In the genomic region with DNA sequence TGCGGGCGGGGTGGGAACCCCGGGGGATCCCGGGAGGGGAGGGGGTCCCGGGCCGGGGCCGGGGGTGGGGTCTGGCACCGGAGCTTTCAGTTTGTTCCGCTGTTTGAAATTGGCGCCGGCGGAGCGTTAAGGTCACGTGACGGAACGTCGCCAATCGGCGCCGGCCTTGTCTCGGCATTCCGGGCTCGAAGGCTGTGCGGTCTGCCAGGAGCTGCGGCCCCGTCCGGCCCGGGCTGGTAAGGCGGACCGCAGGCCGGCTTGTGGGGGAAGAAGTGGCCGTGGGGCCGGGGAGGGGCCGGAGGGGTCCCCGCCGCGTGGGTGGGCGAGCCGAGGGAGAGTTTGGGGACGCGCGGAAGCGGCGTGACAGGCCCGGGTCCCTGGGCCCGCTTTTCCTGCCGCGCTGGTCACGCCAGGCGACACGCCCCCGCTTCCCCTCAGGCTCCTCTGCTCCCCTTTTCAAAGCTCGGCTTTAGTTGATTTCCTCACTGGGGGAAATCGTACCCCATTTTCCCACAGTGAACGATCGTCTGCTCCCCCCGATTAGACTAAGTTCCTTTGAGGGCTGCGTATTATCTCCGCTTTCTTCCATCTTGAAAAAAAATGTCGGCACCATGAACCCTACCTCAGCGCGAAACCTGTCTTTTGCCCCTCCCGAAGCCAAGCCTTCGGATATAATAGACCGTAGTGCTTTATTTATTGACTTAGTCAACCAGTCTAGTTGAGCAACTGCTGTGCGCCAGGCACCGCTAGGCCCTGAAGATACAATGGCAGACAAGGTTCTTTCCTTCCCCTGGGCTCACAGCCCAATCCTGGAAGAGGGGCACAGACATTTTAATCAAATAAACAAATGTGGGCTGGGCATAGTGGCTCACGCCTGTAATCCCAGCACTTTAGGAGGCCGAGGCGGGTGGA, we compare ENCODE assay signal across 1 cellular context.
TF ChIP-seq lines count a peak whose summit lies in the region.

Gene FOXM1 (minus strand): TSS at position 128 of the 912 bp plus-strand sequence. CDS start 2,696 bp downstream, outside the sequence.
A gene with protein sequence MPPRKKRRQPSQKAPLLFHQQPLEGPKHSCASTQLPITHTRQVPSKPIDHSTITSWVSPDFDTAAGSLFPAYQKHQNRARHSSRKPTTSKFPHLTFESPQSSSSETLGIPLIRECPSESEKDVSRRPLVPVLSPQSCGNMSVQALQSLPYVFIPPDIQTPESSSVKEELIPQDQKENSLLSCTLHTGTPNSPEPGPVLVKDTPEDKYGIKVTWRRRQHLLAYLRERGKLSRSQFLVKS (plus strand): TSS at position 177 of the 912 bp plus-strand sequence. CDS start 8,144 bp downstream, outside the sequence.

TF ChIP-seq in HepG2, 621 proteins besides CTCF, POLR2A, EP300 and RAD21 (continued from another document and continues in another):
- TF ChIP-seq ARID2 (CRISPR knock-in tag; IDR thresholded peaks at IDR 0.05; ENCODE audit: borderline replicate concordance) (peak; percentile 74; the same call in 1 of the 2 replicates), ZZZ3 (CRISPR knock-in tag; IDR thresholded peaks at IDR 0.05; ENCODE audit: borderline replicate concordance) (0 out of 2 replicates have a peak, but pooled peaks have one; percentile 20), RBM39 (IDR thresholded peaks at IDR 0.05; ENCODE audit: low read depth, low read length, poor library complexity, severe bottlenecking) (no peak), ZFY (CRISPR knock-in tag; IDR thresholded peaks at IDR 0.05) (peak; percentile 89), ZNF790 (CRISPR knock-in tag; IDR thresholded peaks at IDR 0.05; ENCODE audit: borderline replicate concordance) (no peak; the same call in 1 of the 2 replicates), HES4 (CRISPR knock-in tag; IDR thresholded peaks at IDR 0.05; ENCODE audit: borderline replicate concordance) (0 out of 2 replicates have a peak, but pooled peaks have one; percentile 20), NONO (IDR thresholded peaks at IDR 0.05) (no peak), NONO (CRISPR knock-in tag; conservative IDR thresholded peaks at IDR 0.05) (peak; percentile 45; the same call in 1 of the 2 replicates), RARA (CRISPR knock-in tag; IDR thresholded peaks at IDR 0.05) (no peak), THYN1 (CRISPR knock-in tag; IDR thresholded peaks at IDR 0.05; ENCODE audit: borderline replicate concordance, low read depth) (no peak), CHCHD3 (CRISPR knock-in tag; IDR thresholded peaks at IDR 0.05) (0 out of 2 replicates have a peak, but pooled peaks have one; percentile 68), FOXM1 (CRISPR knock-in tag; IDR thresholded peaks at IDR 0.05) (0 out of 2 replicates have a peak, but pooled peaks have one; percentile 63), HMGXB3 (CRISPR knock-in tag; IDR thresholded peaks at IDR 0.05; ENCODE audit: borderline replicate concordance) (no peak), ZNF503 (CRISPR knock-in tag; IDR thresholded peaks at IDR 0.05) (no peak), BRD4 (CRISPR knock-in tag; IDR thresholded peaks at IDR 0.05) (0 out of 2 replicates have a peak, but pooled peaks have one; percentile 13), ZNF788 (CRISPR knock-in tag; IDR thresholded peaks at IDR 0.05; ENCODE audit: borderline replicate concordance) (peak; percentile 33; the same call in 1 of the 2 replicates), ZNF253 (CRISPR knock-in tag; IDR thresholded peaks at IDR 0.05; ENCODE audit: borderline replicate concordance) (no peak), BRCA1 (CRISPR knock-in tag; IDR thresholded peaks at IDR 0.05) (peak; percentile 54; the same call in 1 of the 2 replicates), CBFB (CRISPR knock-in tag; IDR thresholded peaks at IDR 0.05) (0 out of 2 replicates have a peak, but pooled peaks have one; percentile 60), TAF1 (CRISPR knock-in tag; IDR thresholded peaks at IDR 0.05) (peak; percentile 79), ZNF552 (CRISPR knock-in tag; IDR thresholded peaks at IDR 0.05; ENCODE audit: borderline replicate concordance) (0 out of 2 replicates have a peak, but pooled peaks have one; percentile 36), EZH2 (conservative IDR thresholded peaks at IDR 0.05; ENCODE audit: low read depth, low read length) (no peak), FOXA3 (CRISPR knock-in tag; IDR thresholded peaks at IDR 0.05) (peak; percentile 50), CEBPZ (IDR thresholded peaks at IDR 0.05; ENCODE audit: low read length) (no peak), HBP1 (CRISPR knock-in tag; IDR thresholded peaks at IDR 0.05; ENCODE audit: low read depth) (0 out of 2 replicates have a peak, but pooled peaks have one; percentile 23), ZNF605 (CRISPR knock-in tag; IDR thresholded peaks at IDR 0.05) (peak; percentile 78; the same call in 1 of the 2 replicates), RORA (CRISPR knock-in tag; IDR thresholded peaks at IDR 0.05) (no peak)
- TF ChIP-seq, protein P1, sequence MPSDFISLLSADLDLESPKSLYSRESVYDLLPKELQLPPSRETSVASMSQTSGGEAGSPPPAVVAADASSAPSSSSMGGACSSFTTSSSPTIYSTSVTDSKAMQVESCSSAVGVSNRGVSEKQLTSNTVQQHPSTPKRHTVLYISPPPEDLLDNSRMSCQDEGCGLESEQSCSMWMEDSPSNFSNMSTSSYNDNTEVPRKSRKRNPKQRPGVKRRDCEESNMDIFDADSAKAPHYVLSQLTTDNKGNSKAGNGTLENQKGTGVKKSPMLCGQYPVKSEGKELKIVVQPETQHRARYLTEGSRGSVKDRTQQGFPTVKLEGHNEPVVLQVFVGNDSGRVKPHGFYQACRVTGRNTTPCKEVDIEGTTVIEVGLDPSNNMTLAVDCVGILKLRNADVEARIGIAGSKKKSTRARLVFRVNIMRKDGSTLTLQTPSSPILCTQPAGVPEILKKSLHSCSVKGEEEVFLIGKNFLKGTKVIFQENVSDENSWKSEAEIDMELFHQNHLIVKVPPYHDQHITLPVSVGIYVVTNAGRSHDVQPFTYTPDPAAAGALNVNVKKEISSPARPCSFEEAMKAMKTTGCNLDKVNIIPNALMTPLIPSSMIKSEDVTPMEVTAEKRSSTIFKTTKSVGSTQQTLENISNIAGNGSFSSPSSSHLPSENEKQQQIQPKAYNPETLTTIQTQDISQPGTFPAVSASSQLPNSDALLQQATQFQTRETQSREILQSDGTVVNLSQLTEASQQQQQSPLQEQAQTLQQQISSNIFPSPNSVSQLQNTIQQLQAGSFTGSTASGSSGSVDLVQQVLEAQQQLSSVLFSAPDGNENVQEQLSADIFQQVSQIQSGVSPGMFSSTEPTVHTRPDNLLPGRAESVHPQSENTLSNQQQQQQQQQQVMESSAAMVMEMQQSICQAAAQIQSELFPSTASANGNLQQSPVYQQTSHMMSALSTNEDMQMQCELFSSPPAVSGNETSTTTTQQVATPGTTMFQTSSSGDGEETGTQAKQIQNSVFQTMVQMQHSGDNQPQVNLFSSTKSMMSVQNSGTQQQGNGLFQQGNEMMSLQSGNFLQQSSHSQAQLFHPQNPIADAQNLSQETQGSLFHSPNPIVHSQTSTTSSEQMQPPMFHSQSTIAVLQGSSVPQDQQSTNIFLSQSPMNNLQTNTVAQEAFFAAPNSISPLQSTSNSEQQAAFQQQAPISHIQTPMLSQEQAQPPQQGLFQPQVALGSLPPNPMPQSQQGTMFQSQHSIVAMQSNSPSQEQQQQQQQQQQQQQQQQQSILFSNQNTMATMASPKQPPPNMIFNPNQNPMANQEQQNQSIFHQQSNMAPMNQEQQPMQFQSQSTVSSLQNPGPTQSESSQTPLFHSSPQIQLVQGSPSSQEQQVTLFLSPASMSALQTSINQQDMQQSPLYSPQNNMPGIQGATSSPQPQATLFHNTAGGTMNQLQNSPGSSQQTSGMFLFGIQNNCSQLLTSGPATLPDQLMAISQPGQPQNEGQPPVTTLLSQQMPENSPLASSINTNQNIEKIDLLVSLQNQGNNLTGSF (CRISPR knock-in tag; IDR thresholded peaks at IDR 0.05) = 0 out of 2 replicates have a peak, but pooled peaks have one; percentile 51
- TF ChIP-seq, protein P2, sequence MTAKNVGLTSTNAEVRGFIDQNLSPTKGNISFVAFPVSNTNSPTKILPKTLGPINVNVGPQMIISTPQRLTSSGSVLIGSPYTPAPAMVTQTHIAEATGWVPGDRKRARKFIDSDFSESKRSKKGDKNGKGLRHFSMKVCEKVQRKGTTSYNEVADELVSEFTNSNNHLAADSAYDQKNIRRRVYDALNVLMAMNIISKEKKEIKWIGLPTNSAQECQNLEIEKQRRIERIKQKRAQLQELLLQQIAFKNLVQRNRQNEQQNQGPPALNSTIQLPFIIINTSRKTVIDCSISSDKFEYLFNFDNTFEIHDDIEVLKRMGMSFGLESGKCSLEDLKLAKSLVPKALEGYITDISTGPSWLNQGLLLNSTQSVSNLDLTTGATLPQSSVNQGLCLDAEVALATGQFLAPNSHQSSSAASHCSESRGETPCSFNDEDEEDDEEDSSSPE (CRISPR knock-in tag; IDR thresholded peaks at IDR 0.05) = peak; percentile 99
- TF ChIP-seq, protein P3, sequence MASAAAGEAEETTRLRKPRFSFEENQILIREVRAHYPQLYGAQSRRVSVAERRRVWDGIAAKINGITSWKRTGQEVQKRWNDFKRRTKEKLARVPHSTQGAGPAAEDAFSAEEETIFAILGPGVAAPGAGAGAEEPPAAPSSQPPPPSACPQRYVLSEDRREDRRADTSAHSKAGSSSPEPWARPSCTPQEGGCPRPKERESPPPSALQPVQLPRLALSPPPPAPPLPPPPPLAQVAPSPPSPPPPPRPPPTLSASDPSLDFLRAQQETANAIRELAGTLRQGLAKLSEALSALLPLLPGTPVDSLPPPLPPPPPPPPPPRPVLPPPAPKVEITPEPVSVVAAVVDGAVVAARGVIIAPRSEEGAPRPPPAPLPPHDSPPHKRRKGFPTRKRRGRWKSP (CRISPR knock-in tag; IDR thresholded peaks at IDR 0.05) = peak; percentile 65
